2 cellular contexts compared by ENCODE assay signal in genomic region chr19:3012059-3012458, GRCh38. TPM values are rescaled to one million over a fixed set of nuclear protein-coding genes. Genes with fewer than 3 reads are reported as not detected.
"Had no signal": no experiment of that assay in that cellular context is flagged by ENCODE, and none has a peak within 500 bp of the region (broad histone marks: within the 10 kb centered on the region; RNA-seq: fewer than 3 reads in every experiment).

No MANE protein-coding gene starts in this region.

RNA-seq across cellular contexts. Expression of gene TLE6, which starts 34.7 kb away (rescaled TPM):
- total RNA-seq: ascending aorta, bronchial epithelial cell had no signal
